ENCODE assay signal across 7 cellular contexts in genomic region chr5:180465028-180465427, GRCh38. TPM values are rescaled to one million over a fixed set of nuclear protein-coding genes. Genes with fewer than 3 reads are reported as not detected.
A peak's percentile ranks its signal among the peaks of the same experiment; 100 is the strongest.
DNase-seq lines count a peak whose midpoint lies in the region; ATAC-seq, FAIRE-seq and TF ChIP-seq lines count a peak whose summit lies in the region.
"Not testable (repeated sequence)": the region's sequence is repeated elsewhere in the genome, so short reads cannot be mapped to it uniquely, and the experiment has no call there.

No MANE protein-coding gene starts in this region.

- TF ChIP-seq RAD21 in A549 (conservative IDR thresholded peaks at IDR 0.05 in 1 of 2, IDR thresholded peaks at IDR 0.05 in 1 of 2); K562 (CRISPR knock-in tag; conservative IDR thresholded peaks at IDR 0.05 in 1 of 2, IDR thresholded peaks at IDR 0.05 in 1 of 2); HepG2 (CRISPR knock-in tag; IDR thresholded peaks at IDR 0.05): not testable (repeated sequence)

- FAIRE-seq in A549 (lab: Jason Lieb, UNC); K562 (lab: Jason Lieb, UNC); HepG2 (lab: Jason Lieb, UNC): not testable (repeated sequence)

- POLR2A ChIA-PET in A549 (lab: Yijun Ruan, JAX) (interaction anchor here (0.6 kb wide), 2 partner anchors 128 to 249 kb away, joined by 4 to 7 read pairs; no protein-coding TSS in a partner anchor), MCF 10A (lab: Yijun Ruan, JAX) (interaction anchor here (0.6 to 1.3 kb wide), 5 partner anchors 10 to 215 kb away, joined by 3 to 5 read pairs (median 3); no protein-coding TSS in a partner anchor)
- POLR2A ChIA-PET in WTC11 (lab: Charles Lee); K562 (lab: Yijun Ruan, JAX); HepG2 (lab: Yijun Ruan, JAX): not testable (repeated sequence)

- not testable (repeated sequence) for H3K9me3 ChIP-seq in A549; K562 (replicated peaks; ENCODE audit: control insufficient read depth, insufficient read depth, low read depth, low read length); HepG2 (ENCODE audit: low read length)

- TF ChIP-seq EP300 in A549 (IDR thresholded peaks at IDR 0.05); K562 (IDR thresholded peaks at IDR 0.05; ENCODE audit: low read length); HepG2 (IDR thresholded peaks at IDR 0.05; ENCODE audit: low read depth in 2 of 2, low read length in 2 of 2); HepG2 (CRISPR knock-in tag; IDR thresholded peaks at IDR 0.05; ENCODE audit: borderline replicate concordance): not testable (repeated sequence)

- DNase-seq in A549 (ENCODE audit: low read depth in 1 of 2, low spot score in 1 of 2); WTC11 (ENCODE audit: low spot score); K562 (ENCODE audit: extremely low read depth in 1 of 4, low spot score in 3 of 4); MCF 10A (ENCODE audit: unreplicated experiment); HepG2 (ENCODE audit: low spot score): not testable (repeated sequence)
- peak; percentile 7 for DNase-seq in H7

- TF ChIP-seq POLR2A in A549 (IDR thresholded peaks at IDR 0.05; ENCODE audit: low read length); K562 (conservative IDR thresholded peaks at IDR 0.05); HepG2 (IDR thresholded peaks at IDR 0.05; ENCODE audit: insufficient read depth in 1 of 2, low read depth in 2 of 2, low read length in 2 of 2): not testable (repeated sequence)

- H3K27ac ChIP-seq in A549 (peak overlapping the region in 1 of 2 experiments; percentile 93; a peak in 3 of 6 replicates), VCaP (peak overlapping the region; percentile 24; the same call in 1 of the 2 replicates)
- H3K27ac ChIP-seq in K562 (ENCODE audit: extremely low read depth, low read depth, low read length); HepG2 (ENCODE audit: extremely low read length, insufficient read depth, low read length): not testable (repeated sequence)

- H3K4me1 ChIP-seq in A549, result peaks cover 36% of the 10 kb centered on the region
- not testable (repeated sequence) for H3K4me1 ChIP-seq in K562 (replicated peaks in 1 of 2; ENCODE audit: control insufficient read depth in 2 of 2, insufficient read depth in 2 of 2, low read length in 2 of 2); HepG2 (ENCODE audit: insufficient read depth, low read length)

- H3K36me3 ChIP-seq in H7 (replicated peaks; ENCODE audit: control insufficient read depth, insufficient read depth, low read length); K562 (ENCODE audit: control insufficient read depth, insufficient read depth, low read length); HepG2 (replicated peaks in 1 of 2; ENCODE audit: control insufficient read depth in 1 of 2, insufficient read depth in 2 of 2, low read length in 2 of 2): not testable (repeated sequence)

- BruUV-seq in K562 (replicated peaks; lab: Mats Ljungman, UMichigan); MCF 10A (replicated peaks; lab: Mats Ljungman, UMichigan); HepG2 (replicated peaks; lab: Mats Ljungman, UMichigan): not testable (repeated sequence)

- H3K27me3 Mint-ChIP-seq in WTC11 (ENCODE audit: low read depth); MCF 10A (ENCODE audit: insufficient read depth, unreplicated experiment): not testable (repeated sequence)

- not testable (repeated sequence) for TF ChIP-seq CTCF in A549 (IDR thresholded peaks at IDR 0.05); VCaP (conservative IDR thresholded peaks at IDR 0.05); WTC11 (IDR thresholded peaks at IDR 0.05); K562 (IDR thresholded peaks at IDR 0.05 in 2 of 3, conservative IDR thresholded peaks at IDR 0.05 in 1 of 3; ENCODE audit: insufficient read depth in 2 of 3, low read depth in 1 of 3, low read length in 3 of 3); MCF 10A (IDR thresholded peaks at IDR 0.05; ENCODE audit: unreplicated experiment); HepG2 (CRISPR knock-in tag; IDR thresholded peaks at IDR 0.05)

- H3K4me2 ChIP-seq in A549; K562 (ENCODE audit: insufficient read depth, low read length); HepG2 (ENCODE audit: low read depth, low read length): not testable (repeated sequence)

- H3K4me3 ChIP-seq in A549; H7 (ENCODE audit: insufficient read depth, low read depth, low read length); K562; HepG2 (replicated peaks in 1 of 3; ENCODE audit: insufficient read depth in 1 of 3, low read depth in 2 of 3, low read length in 3 of 3): not testable (repeated sequence)

- peaks cover 15% of the 10 kb centered on the region for H3K9me3 Mint-ChIP-seq in WTC11
- H3K9me3 Mint-ChIP-seq in MCF 10A (ENCODE audit: unreplicated experiment), result not testable (repeated sequence)

- in situ Hi-C loops in K562 (cut with MboI), result not testable (repeated sequence)
- in situ Hi-C loops in HepG2 (cut with HindIII; ENCODE audit: extremely low pct_ligation_motif_present, low pct_unique_long_range_greater_than_20kb), result loop anchor here (25.0 kb wide), 1 partner anchor 253 kb away; the partner anchor contains the start of gene RASGEF1C

- H3K79me2 ChIP-seq in K562 (ENCODE audit: control insufficient read depth, insufficient read depth, low read length); HepG2 (ENCODE audit: insufficient read depth, low read length): not testable (repeated sequence)

- not testable (repeated sequence) for H3K4me3 Mint-ChIP-seq in WTC11; MCF 10A (ENCODE audit: unreplicated experiment)

- intact Hi-C loops in K562 (cut with micrococcal nuclease); HepG2 (cut with micrococcal nuclease; ENCODE audit: unreplicated experiment): not testable (repeated sequence)
- intact Hi-C loops in MCF 10A (cut with micrococcal nuclease), result loop anchor here (5.0 kb wide), 1 partner anchor 142 kb away; no protein-coding TSS in a partner anchor

- not testable (repeated sequence) for ATAC-seq in A549, WTC11, K562, HepG2

- not testable (repeated sequence) for H2AFZ ChIP-seq in K562 (ENCODE audit: low read depth, low read length); HepG2 (ENCODE audit: low read length)

- CTCF ChIA-PET in A549 (lab: Yijun Ruan, JAX), result interaction anchor here (1.0 to 23.6 kb wide), 5 partner anchors 20 to 339 kb away, joined by 3 to 344 read pairs (median 8); partner anchors contain the start of gene MAPK9
- CTCF ChIA-PET in WTC11 (lab: Charles Lee); K562 (lab: Yijun Ruan, JAX; ENCODE audit: low intra/inter-chr PET ratio); HepG2 (lab: Yijun Ruan, JAX; ENCODE audit: low intra/inter-chr PET ratio, low total read pairs): not testable (repeated sequence)
- CTCF ChIA-PET in MCF 10A (lab: Yijun Ruan, JAX), result interaction anchor here (0.6 to 11.9 kb wide), 5 partner anchors 132 to 411 kb away, joined by 3 to 167 read pairs (median 4); no protein-coding TSS in a partner anchor

- 93% methylated on average over 4 of the region's 4 CpGs for WGBS in A549 (ENCODE audit: missing lambda C conversion rate)
- WGBS in K562 (ENCODE audit: insufficient coverage, low coverage, missing lambda C conversion rate), result 19% methylated on average over 4 of the region's 4 CpGs
- 77% methylated on average over 4 of the region's 4 CpGs for WGBS in HepG2 (ENCODE audit: low lambda C conversion rate)

- not testable (repeated sequence) for H3K27me3 ChIP-seq in H7 (ENCODE audit: control insufficient read depth, insufficient read depth, low read length)
- H3K27me3 ChIP-seq in K562 (ENCODE audit: control insufficient read depth in 2 of 2, insufficient read depth in 2 of 2, low read length in 2 of 2) (peaks cover 4 to 77% of the 10 kb centered on the region in 2 experiments; a peak in 3 of 5 replicates), HepG2 (ENCODE audit: control insufficient read depth in 1 of 2, insufficient read depth in 2 of 2, low read length in 2 of 2) (peaks cover 3 to 29% of the 10 kb centered on the region in 2 experiments; a peak in 4 of 5 replicates)

- H3K36me3 Mint-ChIP-seq in WTC11, result peaks cover 10% of the 10 kb centered on the region
- not testable (repeated sequence) for H3K36me3 Mint-ChIP-seq in MCF 10A (ENCODE audit: insufficient read depth, unreplicated experiment)

- not testable (repeated sequence) for H4K20me1 ChIP-seq in K562 (replicated peaks; ENCODE audit: control insufficient read depth, insufficient read depth, low read length); HepG2 (ENCODE audit: insufficient read depth, low read length)

- not testable (repeated sequence) for H3K9ac ChIP-seq in K562 (ENCODE audit: insufficient read depth in 1 of 2, low read depth in 2 of 2, low read length in 2 of 2); HepG2 (ENCODE audit: insufficient read depth, low read depth, low read length)

- H3K27ac Mint-ChIP-seq in WTC11, result not testable (repeated sequence)
- peak overlapping the region; percentile 22 for H3K27ac Mint-ChIP-seq in MCF 10A (ENCODE audit: low read depth, unreplicated experiment)

- H3K9me1 ChIP-seq in K562 (ENCODE audit: control insufficient read depth, insufficient read depth, low read length), result not testable (repeated sequence)

- H3K4me1 Mint-ChIP-seq in WTC11, result not testable (repeated sequence)
- peaks cover 18% of the 10 kb centered on the region for H3K4me1 Mint-ChIP-seq in MCF 10A (ENCODE audit: insufficient read depth, unreplicated experiment)

RNA-seq across cellular contexts. Expression of gene CNOT6, which starts 29.2 kb away (rescaled TPM):
- polyA plus RNA-seq in A549 (2011; rRNA removed) (28.5 and 31.9 TPM in 2 replicates), A549 (2017; fragmentation: RNase III; extraction: RNeasy Plus Mini Kit Qiagen cat#74134 plus additional on column Dnase treatment) (16.9 to 18.2 TPM (median 18.1 TPM) in 3 replicates), K562 (2011; rRNA removed) (26.0 and 30.3 TPM in 2 replicates), K562 (2014; fragmentation: Illumina TruSeq; extraction: Trizol) (21.2 and 22.6 TPM in 2 replicates), K562 (2014; fragmentation: Nextera tagmentation; extraction: Ambion mirVana) (1 to 10 TPM; 4.9 to 7.9 TPM), K562 (2014; rRNA removed) (16.1 and 18.5 TPM in 2 replicates), HepG2 (2011; rRNA removed) (8.2 and 9.1 TPM in 2 replicates)
- polyA plus RNA-seq in A549 (2012; cell fraction: cytosol; rRNA removed), result 11.3 and 14.4 TPM in 2 replicates
- 6.3 and 7.7 TPM in 2 replicates for polyA plus RNA-seq in A549 (2012; cell fraction: nucleus; rRNA removed)
- 14.3 and 15.2 TPM in 2 replicates for polyA minus RNA-seq in A549 (2011; rRNA and poly(A)+ RNA removed)
- 11.2 and 17.4 TPM in 2 replicates for total RNA-seq in H7 (2014; rRNA removed; shearing (Covaris generic))
- total RNA-seq in WTC11 (2021) (39.9 to 42.1 TPM (median 41.0 TPM) in 3 replicates), K562 (2014; rRNA removed) (10.1 and 10.9 TPM in 2 replicates), K562 (2014; rRNA removed; fragmentation: Illumina TruSeq; extraction: Trizol) (14.0 and 16.2 TPM in 2 replicates), K562 (2015; rRNA removed; fragmentation: Illumina TruSeq; extraction: Trizol) (11.7 and 12.6 TPM in 2 replicates), K562 (2021) (24.4 and 32.4 TPM in 2 replicates), MCF 10A (2022) (67.0 and 73.1 TPM in 2 replicates), HepG2 (2016; rRNA removed; fragmentation: Illumina TruSeq; extraction: Trizol) (8.8 and 20.9 TPM in 2 replicates)
- 18.3 and 46.1 TPM in 2 replicates for total RNA-seq in K562 (2011; cell fraction: chromatin; rRNA removed; ENCODE audit: low replicate concordance)
- total RNA-seq in K562 (2011; cell fraction: nucleolus; rRNA removed), result 6.3 and 7.8 TPM in 2 replicates
- 21.6 and 31.5 TPM in 2 replicates for total RNA-seq in K562 (2011; cell fraction: nucleoplasm; rRNA removed)
- 7.6 and 14.5 TPM in 2 replicates for polyA plus RNA-seq in K562 (2011; cell fraction: cytosol; rRNA removed)
- polyA plus RNA-seq in K562 (2011; cell fraction: nucleus; rRNA removed), result 11.3 and 11.7 TPM in 2 replicates
- 11.3 and 16.2 TPM in 2 replicates for polyA plus RNA-seq in K562 (2012)
- 38.2 and 39.5 TPM in 2 replicates for polyA minus RNA-seq in K562 (2011; rRNA and poly(A)+ RNA removed)
- 15.0 and 18.5 TPM in 2 replicates for polyA minus RNA-seq in K562 (2011; cell fraction: cytosol; rRNA and poly(A)+ RNA removed)
- 5.1 and 9.3 TPM in 2 replicates for polyA minus RNA-seq in K562 (2011; cell fraction: nucleus; rRNA and poly(A)+ RNA removed)
- total RNA-seq in HepG2 (2016; cell fraction: cytosol; rRNA removed; fragmentation: Illumina TruSeq; extraction: Trizol; ENCODE audit: low read depth), result 4.0 and 5.8 TPM in 2 replicates
- 8.8 and 21.7 TPM in 2 replicates for total RNA-seq in HepG2 (2016; cell fraction: insoluble cytoplasmic fraction; rRNA removed; fragmentation: Illumina TruSeq; extraction: Trizol)
- 12.3 and 13.7 TPM in 2 replicates for total RNA-seq in HepG2 (2016; cell fraction: membrane; rRNA removed; fragmentation: Illumina TruSeq; extraction: Trizol)
- total RNA-seq in HepG2 (2016; cell fraction: nucleus; rRNA removed; fragmentation: Illumina TruSeq; extraction: Trizol), result 13.5 and 15.2 TPM in 2 replicates
- 4.1 and 6.7 TPM in 2 replicates for polyA plus RNA-seq in HepG2 (2011; cell fraction: cytosol; rRNA removed)
- polyA plus RNA-seq in HepG2 (2011; cell fraction: nucleus; rRNA removed), result 4.3 and 5.9 TPM in 2 replicates
- 9.5 and 13.5 TPM in 2 replicates for polyA plus RNA-seq in HepG2 (2012)
- 1.5 and 2.1 TPM in 2 replicates for polyA plus RNA-seq in HepG2 (2016; cell fraction: cytosol; fragmentation: Illumina TruSeq; extraction: Trizol; ENCODE audit: low read depth)
- polyA plus RNA-seq in HepG2 (2016; cell fraction: insoluble cytoplasmic fraction; fragmentation: Illumina TruSeq; extraction: Trizol; ENCODE audit: low read depth), result 22.1 and 25.0 TPM in 2 replicates
- 8.3 and 8.5 TPM in 2 replicates for polyA plus RNA-seq in HepG2 (2016; cell fraction: membrane; fragmentation: Illumina TruSeq; extraction: Trizol; ENCODE audit: low read depth)
- 17.3 and 18.4 TPM in 2 replicates for polyA plus RNA-seq in HepG2 (2016; cell fraction: nucleus; fragmentation: Illumina TruSeq; extraction: Trizol; ENCODE audit: insufficient read depth, low read depth)
- polyA minus RNA-seq in HepG2 (2011; rRNA and poly(A)+ RNA removed; ENCODE audit: low replicate concordance), result 7.4 and 18.7 TPM in 2 replicates
- 8.8 and 11.2 TPM in 2 replicates for polyA minus RNA-seq in HepG2 (2011; cell fraction: cytosol; rRNA and poly(A)+ RNA removed)
- polyA minus RNA-seq in HepG2 (2011; cell fraction: nucleus; rRNA and poly(A)+ RNA removed), result 13.7 and 17.5 TPM in 2 replicates
